In the genomic region with DNA sequence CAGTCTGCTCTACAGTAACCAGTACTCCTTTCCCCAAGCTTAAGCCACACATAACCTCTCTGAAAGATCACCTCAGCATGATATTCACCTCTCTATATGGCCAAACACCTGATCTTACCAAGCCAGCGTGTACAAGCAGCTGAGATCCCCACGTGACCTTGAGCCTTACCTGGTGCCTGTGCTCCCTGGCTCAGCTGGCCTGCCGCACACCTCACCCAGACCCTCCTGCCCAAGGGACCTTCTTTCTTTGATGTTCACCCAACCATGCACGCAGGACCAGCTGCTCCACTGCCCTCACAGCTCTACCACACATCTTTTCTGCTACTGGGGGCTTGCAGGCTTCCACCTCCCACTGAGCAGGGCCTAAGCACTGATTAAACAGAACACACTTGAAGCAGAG, we compare ENCODE assay signal across 1 cellular context.
TF ChIP-seq lines count a peak whose summit lies in the region.

No MANE protein-coding gene starts in this region.

TF ChIP-seq in H1, 55 proteins besides CTCF, POLR2A, EP300 and RAD21 (continued from another document):
- TF ChIP-seq SIN3A (conservative IDR thresholded peaks at IDR 0.05 in 1 of 2, IDR thresholded peaks at IDR 0.05 in 1 of 2; ENCODE audit: low read depth in 1 of 2, low read length in 2 of 2): no peak
- TF ChIP-seq SP2 (IDR thresholded peaks at IDR 0.05; ENCODE audit: low read length): no peak
- no peak for TF ChIP-seq SIRT6 (IDR thresholded peaks at IDR 0.05; ENCODE audit: low read length)
- no peak for TF ChIP-seq HDAC6 (IDR thresholded peaks at IDR 0.05; ENCODE audit: low read depth, low read length)
- TF ChIP-seq, protein P1, sequence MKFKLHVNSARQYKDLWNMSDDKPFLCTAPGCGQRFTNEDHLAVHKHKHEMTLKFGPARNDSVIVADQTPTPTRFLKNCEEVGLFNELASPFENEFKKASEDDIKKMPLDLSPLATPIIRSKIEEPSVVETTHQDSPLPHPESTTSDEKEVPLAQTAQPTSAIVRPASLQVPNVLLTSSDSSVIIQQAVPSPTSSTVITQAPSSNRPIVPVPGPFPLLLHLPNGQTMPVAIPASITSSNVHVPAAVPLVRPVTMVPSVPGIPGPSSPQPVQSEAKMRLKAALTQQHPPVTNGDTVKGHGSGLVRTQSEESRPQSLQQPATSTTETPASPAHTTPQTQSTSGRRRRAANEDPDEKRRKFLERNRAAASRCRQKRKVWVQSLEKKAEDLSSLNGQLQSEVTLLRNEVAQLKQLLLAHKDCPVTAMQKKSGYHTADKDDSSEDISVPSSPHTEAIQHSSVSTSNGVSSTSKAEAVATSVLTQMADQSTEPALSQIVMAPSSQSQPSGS (IDR thresholded peaks at IDR 0.05; ENCODE audit: low read length): no peak
- TF ChIP-seq RBBP5 (IDR thresholded peaks at IDR 0.05; ENCODE audit: borderline replicate concordance, low read depth, low read length): no peak
- TF ChIP-seq POLR2AphosphoS5 (IDR thresholded peaks at IDR 0.05; ENCODE audit: low read depth, low read length): no peak
- no peak for TF ChIP-seq NRF1 (IDR thresholded peaks at IDR 0.05; ENCODE audit: low read depth, low read length)
- TF ChIP-seq PHF8 (conservative IDR thresholded peaks at IDR 0.05; ENCODE audit: low read depth, low read length): no peak
